8 cellular contexts compared by ENCODE assay signal in the genomic region with DNA sequence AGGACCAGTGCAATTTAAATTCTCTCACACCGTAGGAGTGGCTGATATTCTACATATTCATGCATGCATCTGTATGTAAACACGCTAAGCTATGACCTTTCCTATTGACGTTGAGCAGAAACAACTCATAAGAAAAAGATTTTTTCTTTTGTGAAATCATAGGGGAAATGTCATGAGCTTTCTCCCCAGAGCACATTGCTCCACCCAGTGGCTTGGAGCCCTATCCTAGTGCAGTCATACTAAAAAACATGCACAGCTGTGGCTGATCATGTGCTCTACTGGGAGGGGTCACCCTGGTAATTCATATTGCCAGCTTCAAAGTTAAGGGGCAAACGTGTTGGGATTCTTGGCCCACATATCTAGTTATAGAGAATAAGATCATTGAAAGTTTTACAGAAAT. TPM values are rescaled to one million over a fixed set of nuclear protein-coding genes. Genes with fewer than 3 reads are reported as not detected.
A peak's percentile ranks its signal among the peaks of the same experiment; 100 is the strongest.
DNase-seq lines count a peak whose midpoint lies in the region; ATAC-seq and TF ChIP-seq lines count a peak whose summit lies in the region.

No MANE protein-coding gene starts in this region.

- H3K9ac ChIP-seq in rectal smooth muscle tissue (ENCODE audit: low read length): no peak overlapping the region

- H3K27me3 ChIP-seq in rectal smooth muscle tissue (ENCODE audit: control insufficient read depth, insufficient read depth, low read length): no peaks in the 10 kb centered on the region

- no peak for ATAC-seq in GM19452 (IDR thresholded peaks at IDR 0.05; ENCODE audit: unreplicated experiment)

- no peaks in the 10 kb centered on the region for H3K9me3 ChIP-seq in OCI-LY7 (ENCODE audit: low read length)

- H3K4me3 ChIP-seq in OCI-LY7 (ENCODE audit: low read depth, low read length, poor library complexity, severe bottlenecking): peak overlapping the region; percentile 15
- H3K4me3 ChIP-seq in rectal smooth muscle tissue (ENCODE audit: low read length): no peak overlapping the region

- peak overlapping the region; percentile 47 for H3K27ac ChIP-seq in OCI-LY7 (ENCODE audit: low read depth, low read length, poor library complexity, severe bottlenecking)
- H3K27ac ChIP-seq in rectal smooth muscle tissue (ENCODE audit: low read depth, low read length): peak overlapping the region; percentile 61

- peak overlapping the region; percentile 97; the same call in 1 of the 2 replicates for H2AFZ ChIP-seq in OCI-LY7 (ENCODE audit: low read length)

- no peaks in the 10 kb centered on the region for H3K9me2 ChIP-seq in OCI-LY7 (ENCODE audit: insufficient read depth, low read length)

- peaks cover 28% of the 10 kb centered on the region for H3K79me2 ChIP-seq in OCI-LY7 (ENCODE audit: insufficient read depth, low read depth, low read length)

- peak; percentile 61 for TF ChIP-seq CTCF in OCI-LY7 (conservative IDR thresholded peaks at IDR 0.05; ENCODE audit: low read length)

- BruUV-seq in OCI-LY7 (replicated peaks; lab: Mats Ljungman, UMichigan): no TSS peak

- intact Hi-C loops in OCI-LY7 (cut with micrococcal nuclease; ENCODE audit: unreplicated experiment): no loop called here

- CTCF ChIA-PET in OCI-LY7 (lab: Charles Lee; ENCODE audit: unreplicated experiment): interaction anchor here (0.8 kb wide), 1 partner anchor 274 kb away, joined by 3 read pairs; no protein-coding TSS in a partner anchor

- DNase-seq in GM03348 (ENCODE audit: low spot score) (peak; percentile 80), OCI-LY7 (ENCODE audit: low spot score) (peak; percentile 71), fibroblast of gingiva (ENCODE audit: low read depth) (peak; percentile 89), NCI-H1417 treated with DMSO at 0.1 percent for 48 hours (lab: John Stamatoyannopoulos, UW) (no peak)
- no peak for DNase-seq in stimulated activated CD4-positive, alpha-beta T cell treated with anti-CD3 and anti-CD28 coated beads, Interleukin-12 subunit alpha, Interleukin-12 subunit beta, amount 100 ng/mL, for 4 hours
- DNase-seq in effector CD8-positive, alpha-beta T cell (lab: John Stamatoyannopoulos, UW): no peak

- H3K4me1 ChIP-seq in OCI-LY7 (ENCODE audit: insufficient read depth, low read length, poor library complexity, severe bottlenecking): peaks cover 38% of the 10 kb centered on the region
- peaks cover 13% of the 10 kb centered on the region for H3K4me1 ChIP-seq in rectal smooth muscle tissue (ENCODE audit: control insufficient read depth, insufficient read depth, low read length)

- H3K36me3 ChIP-seq in OCI-LY7 (ENCODE audit: insufficient read depth, low read length): peaks cover 3% of the 10 kb centered on the region; the same call in 1 of the 2 replicates
- no peaks in the 10 kb centered on the region for H3K36me3 ChIP-seq in rectal smooth muscle tissue (ENCODE audit: control insufficient read depth, insufficient read depth, low read length)

- POLR2A ChIA-PET in OCI-LY7 (lab: Charles Lee): interaction anchor here (0.6 to 2.8 kb wide), 5 partner anchors 9 to 299 kb away, joined by 3 to 24 read pairs (median 5); partner anchors contain the start of gene TLNRD1

- peak overlapping the region; percentile 92 for H3K4me2 ChIP-seq in OCI-LY7 (ENCODE audit: low read length)

- H4K20me1 ChIP-seq in OCI-LY7 (ENCODE audit: insufficient read depth, low read length): peaks cover 13% of the 10 kb centered on the region; the same call in 1 of the 2 replicates

RNA-seq across cellular contexts. Expression of gene MESD, which starts 1.8 kb away (rescaled TPM):
- 14.9 and 17.3 TPM in 2 replicates for total RNA-seq in OCI-LY7 (2014; rRNA removed; shearing (Covaris generic))
- total RNA-seq in OCI-LY7 (2022): 27.7 and 27.9 TPM in 2 replicates

RNA-seq across cellular contexts. Expression of gene TLNRD1, which starts 9.3 kb away (rescaled TPM):
- 17.0 and 19.9 TPM in 2 replicates for total RNA-seq in OCI-LY7 (2014; rRNA removed; shearing (Covaris generic))
- 17.4 and 17.5 TPM in 2 replicates for total RNA-seq in OCI-LY7 (2022)

Comparison
In these comparisons a context has a peak if more than half of its experiments do, and no peak if none do; other contexts are left out.
1. DNase-seq: peak in GM03348 (single experiment), OCI-LY7 (single experiment) and fibroblast of gingiva (single experiment); none in NCI-H1417 treated with DMSO at 0.1 percent for 48 hours (single experiment), stimulated activated CD4-positive, alpha-beta T cell treated with anti-CD3 and anti-CD28 coated beads, Interleukin-12 subunit alpha, Interleukin-12 subunit beta, amount 100 ng/mL, for 4 hours (single experiment) and effector CD8-positive, alpha-beta T cell (single experiment).